In the genomic region with DNA sequence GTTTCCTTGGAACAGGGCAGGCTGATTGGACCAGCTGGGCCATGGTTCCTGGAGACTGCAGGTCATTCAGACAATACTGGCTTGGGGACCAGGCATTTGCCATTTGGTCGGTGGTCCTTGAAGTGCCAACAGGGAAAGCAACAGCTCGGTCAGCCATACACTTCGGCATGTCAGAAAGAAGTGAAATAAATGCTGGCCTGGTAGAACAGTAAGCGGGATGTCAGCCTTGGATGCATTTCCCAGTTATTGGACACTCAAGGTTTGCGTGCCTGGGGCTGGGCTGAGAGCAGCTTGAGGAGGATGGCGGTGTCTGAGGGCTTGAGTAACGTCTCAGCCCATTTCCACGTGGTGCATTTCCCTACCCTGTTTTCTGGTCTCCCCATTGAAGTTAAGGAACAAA, we compare ENCODE assay signal across 25 cellular contexts.
DNase-seq lines count a peak whose midpoint lies in the region; ATAC-seq and TF ChIP-seq lines count a peak whose summit lies in the region.
"Had no signal": no experiment of that assay in that cellular context is flagged by ENCODE, and none has a peak within 500 bp of the region (broad histone marks: within the 10 kb centered on the region; RNA-seq: fewer than 3 reads in every experiment).

No MANE protein-coding gene starts in this region.

- H3K9me3 ChIP-seq in T-helper 17 cell (ENCODE audit: control insufficient read depth, low read length, poor library complexity, severe bottlenecking) = no peaks in the 10 kb centered on the region
- H3K9me3 ChIP-seq: A549, ascending aorta, heart right ventricle, left ventricle myocardium inferior, tibial nerve had no signal

- POLR2A ChIA-PET in activated CD4-positive, alpha-beta memory T cell treated with anti-CD3 and anti-CD28 coated beads for 36 hours (lab: Charles Lee) = no interaction called here
- POLR2A ChIA-PET in activated CD4-positive, alpha-beta memory T cell treated with anti-CD3 and anti-CD28 coated beads, Interleukin-2, amount 10 ng/mL, durations not matched to agents 7 days and 5 days (lab: Charles Lee) = interaction anchor here (1.9 kb wide), 1 partner anchor 16 kb away, joined by 4 read pairs; no protein-coding TSS in a partner anchor

- peaks cover 54% of the 10 kb centered on the region for H3K36me3 Mint-ChIP-seq in activated CD4-positive, alpha-beta memory T cell treated with anti-CD3 and anti-CD28 coated beads for 36 hours
- H3K36me3 Mint-ChIP-seq in activated CD4-positive, alpha-beta memory T cell treated with anti-CD3 and anti-CD28 coated beads, Interleukin-2, amount 10 ng/mL, durations not matched to agents 7 days and 5 days (ENCODE audit: low read depth) = peaks cover 72% of the 10 kb centered on the region
- H3K36me3 Mint-ChIP-seq in T-helper 17 cell (ENCODE audit: low read depth) (peaks cover 8% of the 10 kb centered on the region), glutamatergic neuron (ENCODE audit: unreplicated experiment) (no peaks in the 10 kb centered on the region)
- H3K36me3 Mint-ChIP-seq in stimulated activated naive B cell treated with anti-CD40 and anti-IgM and Interleukin-4, amounts not matched to agents 10 μg/mL and 1 μg/mL and 100 μg/mL, for 72 hours = peaks cover 53 to 75% of the 10 kb centered on the region in 2 donors

- TF ChIP-seq CTCF in glutamatergic neuron (IDR thresholded peaks at IDR 0.05; ENCODE audit: partially characterized antibody, unreplicated experiment) = no peak

- intact Hi-C loops in activated CD4-positive, alpha-beta memory T cell treated with anti-CD3 and anti-CD28 coated beads for 36 hours (cut with micrococcal nuclease) = no loop called here

- no peaks in the 10 kb centered on the region for H3K9me3 Mint-ChIP-seq in activated CD4-positive, alpha-beta memory T cell treated with anti-CD3 and anti-CD28 coated beads for 36 hours
- H3K9me3 Mint-ChIP-seq in activated CD4-positive, alpha-beta memory T cell treated with anti-CD3 and anti-CD28 coated beads, Interleukin-2, amount 10 ng/mL, durations not matched to agents 7 days and 5 days = no peaks in the 10 kb centered on the region
- H3K9me3 Mint-ChIP-seq in glutamatergic neuron (ENCODE audit: unreplicated experiment) = peaks cover 4% of the 10 kb centered on the region
- H3K9me3 Mint-ChIP-seq in stimulated activated naive B cell treated with anti-CD40 and anti-IgM and Interleukin-4, amounts not matched to agents 10 μg/mL and 1 μg/mL and 100 μg/mL, for 72 hours = no peaks in the 10 kb centered on the region
- H3K9me3 Mint-ChIP-seq: HFFc6, nephron progenitor cell had no signal

- CTCF ChIA-PET in activated CD4-positive, alpha-beta memory T cell treated with anti-CD3 and anti-CD28 coated beads for 36 hours (lab: Charles Lee) = no interaction called here
- CTCF ChIA-PET in activated CD4-positive, alpha-beta memory T cell treated with anti-CD3 and anti-CD28 coated beads, Interleukin-2, amount 10 ng/mL, durations not matched to agents 7 days and 5 days (lab: Charles Lee) = no interaction called here

- H3K27me3 Mint-ChIP-seq in activated CD4-positive, alpha-beta memory T cell treated with anti-CD3 and anti-CD28 coated beads for 36 hours = no peaks in the 10 kb centered on the region
- H3K27me3 Mint-ChIP-seq in activated CD4-positive, alpha-beta memory T cell treated with anti-CD3 and anti-CD28 coated beads, Interleukin-2, amount 10 ng/mL, durations not matched to agents 7 days and 5 days = no peaks in the 10 kb centered on the region
- H3K27me3 Mint-ChIP-seq in T-helper 17 cell (no peaks in the 10 kb centered on the region), glutamatergic neuron (ENCODE audit: unreplicated experiment) (peaks cover 3% of the 10 kb centered on the region)
- no peaks in the 10 kb centered on the region for H3K27me3 Mint-ChIP-seq in stimulated activated naive B cell treated with anti-CD40 and anti-IgM and Interleukin-4, amounts not matched to agents 10 μg/mL and 1 μg/mL and 100 μg/mL, for 72 hours

- ATAC-seq in T-helper 17 cell (no peak), GM19324 (IDR thresholded peaks at IDR 0.05; ENCODE audit: low FRiP score, unreplicated experiment) (no peak)
- no peak for ATAC-seq in stimulated activated naive B cell treated with anti-CD40 and anti-IgM and Interleukin-4, amounts not matched to agents 10 μg/mL and 1 μg/mL and 100 μg/mL, for 72 hours (replicated peaks)
- ATAC-seq: A549 had no signal

- peak overlapping the region; percentile 8 for H3K27ac Mint-ChIP-seq in activated CD4-positive, alpha-beta memory T cell treated with anti-CD3 and anti-CD28 coated beads for 36 hours
- H3K27ac Mint-ChIP-seq in activated CD4-positive, alpha-beta memory T cell treated with anti-CD3 and anti-CD28 coated beads, Interleukin-2, amount 10 ng/mL, durations not matched to agents 7 days and 5 days = no peak overlapping the region
- peak overlapping the region; percentile 79 for H3K27ac Mint-ChIP-seq in T-helper 17 cell
- peak overlapping the region; percentile 9 for H3K27ac Mint-ChIP-seq in glutamatergic neuron (ENCODE audit: unreplicated experiment)
- peak overlapping the region; percentile 75 for H3K27ac Mint-ChIP-seq in stimulated activated naive B cell treated with anti-CD40 and anti-IgM and Interleukin-4, amounts not matched to agents 10 μg/mL and 1 μg/mL and 100 μg/mL, for 72 hours
- H3K27ac Mint-ChIP-seq: HFFc6 had no signal

- H3K4me3 Mint-ChIP-seq in activated CD4-positive, alpha-beta memory T cell treated with anti-CD3 and anti-CD28 coated beads for 36 hours = no peak overlapping the region
- no peak overlapping the region for H3K4me3 Mint-ChIP-seq in activated CD4-positive, alpha-beta memory T cell treated with anti-CD3 and anti-CD28 coated beads, Interleukin-2, amount 10 ng/mL, durations not matched to agents 7 days and 5 days
- H3K4me3 Mint-ChIP-seq in T-helper 17 cell = no peak overlapping the region
- no peak overlapping the region for H3K4me3 Mint-ChIP-seq in glutamatergic neuron (ENCODE audit: unreplicated experiment)
- no peak overlapping the region for H3K4me3 Mint-ChIP-seq in stimulated activated naive B cell treated with anti-CD40 and anti-IgM and Interleukin-4, amounts not matched to agents 10 μg/mL and 1 μg/mL and 100 μg/mL, for 72 hours
- H3K4me3 Mint-ChIP-seq: HFFc6, nephron progenitor cell had no signal

- peaks cover 85% of the 10 kb centered on the region for H3K4me1 Mint-ChIP-seq in activated CD4-positive, alpha-beta memory T cell treated with anti-CD3 and anti-CD28 coated beads for 36 hours (ENCODE audit: low read depth)
- H3K4me1 Mint-ChIP-seq in activated CD4-positive, alpha-beta memory T cell treated with anti-CD3 and anti-CD28 coated beads, Interleukin-2, amount 10 ng/mL, durations not matched to agents 7 days and 5 days = peaks cover 65% of the 10 kb centered on the region
- H3K4me1 Mint-ChIP-seq in T-helper 17 cell (peaks cover 50% of the 10 kb centered on the region), glutamatergic neuron (ENCODE audit: low read depth, unreplicated experiment) (peaks cover 58% of the 10 kb centered on the region)
- peaks cover 51 to 70% of the 10 kb centered on the region in 2 donors for H3K4me1 Mint-ChIP-seq in stimulated activated naive B cell treated with anti-CD40 and anti-IgM and Interleukin-4, amounts not matched to agents 10 μg/mL and 1 μg/mL and 100 μg/mL, for 72 hours

- DNase-seq in activated CD4-positive, alpha-beta memory T cell treated with anti-CD3 and anti-CD28 coated beads for 36 hours = no peak
- no peak for DNase-seq in activated CD4-positive, alpha-beta memory T cell treated with anti-CD3 and anti-CD28 coated beads, Interleukin-2, amount 10 ng/mL, durations not matched to agents 7 days and 5 days
- DNase-seq in T-helper 17 cell = no peak
- no peak for DNase-seq in glutamatergic neuron
- DNase-seq in stimulated activated naive B cell treated with anti-CD40 and anti-IgM and Interleukin-4, amounts not matched to agents 10 μg/mL and 1 μg/mL and 100 μg/mL, for 72 hours = no peak
- DNase-seq in stimulated activated CD4-positive, alpha-beta T cell treated with anti-CD3 and anti-CD28 coated beads, Interleukin-4, amount 100 ng/mL, for 1 hour = no peak
- no peak for DNase-seq in NCI-H748 treated with DMSO at 0.1 percent for 48 hours (lab: John Stamatoyannopoulos, UW)
- DNase-seq: activated gamma-delta T cell treated with Interleukin-2 at 50 U/mL for 16 hours; central memory CD4-positive, alpha-beta T cell; dorsolateral prefrontal cortex; EL; heart right ventricle; HFFc6; left ventricle myocardium inferior; midbrain; NCI-H1694; NCI-H526 treated with DMSO at 0.1 percent for 48 hours; nephron progenitor cell; stimulated activated CD4-positive, alpha-beta T cell treated with anti-CD3 and anti-CD28 coated beads, Interleukin-1b, Interleukin-23, amount 100 ng/mL, for 48 hours; stimulated activated naive CD4-positive, alpha-beta T cell treated with Interleukin-2 at 50 U/mL for 16 hours; T1000 had no signal
